In genomic region chr16:54628796-54629625, GRCh38 we compare ENCODE assay signal across 1 cellular context.
TF ChIP-seq lines count a peak whose summit lies in the region.

No MANE protein-coding gene starts in this region.

TF ChIP-seq in HepG2, 621 proteins besides CTCF, POLR2A, EP300 and RAD21 (continued from another document and continues in another):
- TF ChIP-seq, protein P1, sequence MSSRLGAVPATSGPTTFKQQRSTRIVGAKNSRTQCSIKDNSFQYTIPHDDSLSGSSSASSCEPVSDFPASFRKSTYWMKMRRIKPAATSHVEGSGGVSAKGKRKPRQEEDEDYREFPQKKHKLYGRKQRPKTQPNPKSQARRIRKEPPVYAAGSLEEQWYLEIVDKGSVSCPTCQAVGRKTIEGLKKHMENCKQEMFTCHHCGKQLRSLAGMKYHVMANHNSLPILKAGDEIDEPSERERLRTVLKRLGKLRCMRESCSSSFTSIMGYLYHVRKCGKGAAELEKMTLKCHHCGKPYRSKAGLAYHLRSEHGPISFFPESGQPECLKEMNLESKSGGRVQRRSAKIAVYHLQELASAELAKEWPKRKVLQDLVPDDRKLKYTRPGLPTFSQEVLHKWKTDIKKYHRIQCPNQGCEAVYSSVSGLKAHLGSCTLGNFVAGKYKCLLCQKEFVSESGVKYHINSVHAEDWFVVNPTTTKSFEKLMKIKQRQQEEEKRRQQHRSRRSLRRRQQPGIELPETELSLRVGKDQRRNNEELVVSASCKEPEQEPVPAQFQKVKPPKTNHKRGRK (CRISPR knock-in tag; IDR thresholded peaks at IDR 0.05) = no peak
- TF ChIP-seq PATZ1 (CRISPR knock-in tag; IDR thresholded peaks at IDR 0.05) (peak; percentile 66), HNRNPH1 (optimal IDR thresholded peaks at IDR 0.05; ENCODE audit: low read depth, low read length) (no peak), HCFC1 (IDR thresholded peaks at IDR 0.05; ENCODE audit: low read depth, low read length) (no peak), ZNF615 (CRISPR knock-in tag; IDR thresholded peaks at IDR 0.05; ENCODE audit: borderline replicate concordance) (no peak; the same call in 1 of the 2 replicates), ZFP36L2 (CRISPR knock-in tag; IDR thresholded peaks at IDR 0.05) (no peak), ZNF598 (CRISPR knock-in tag; IDR thresholded peaks at IDR 0.05; ENCODE audit: borderline replicate concordance) (no peak), ZNF570 (CRISPR knock-in tag; IDR thresholded peaks at IDR 0.05; ENCODE audit: borderline replicate concordance) (no peak), ZNF7 (CRISPR knock-in tag; IDR thresholded peaks at IDR 0.05) (no peak), NAIF1 (CRISPR knock-in tag; IDR thresholded peaks at IDR 0.05; ENCODE audit: borderline replicate concordance) (no peak), FOXK2 (IDR thresholded peaks at IDR 0.05) (no peak), SMAD1 (CRISPR knock-in tag; IDR thresholded peaks at IDR 0.05; ENCODE audit: borderline replicate concordance, low read depth) (no peak), ZNF703 (CRISPR knock-in tag; IDR thresholded peaks at IDR 0.05; ENCODE audit: borderline replicate concordance) (peak; percentile 100), RFX3 (CRISPR knock-in tag; IDR thresholded peaks at IDR 0.05) (no peak), HNRNPK (IDR thresholded peaks at IDR 0.05; ENCODE audit: low read depth, low read length, poor library complexity, severe bottlenecking) (no peak), SMAD9 (CRISPR knock-in tag; IDR thresholded peaks at IDR 0.05) (no peak), POGZ (CRISPR knock-in tag; IDR thresholded peaks at IDR 0.05) (peak; percentile 61; the same call in 1 of the 2 replicates), ZNF670 (CRISPR knock-in tag; IDR thresholded peaks at IDR 0.05; ENCODE audit: borderline replicate concordance) (0 out of 2 replicates have a peak, but pooled peaks have one; percentile 18), ZNF660 (CRISPR knock-in tag; IDR thresholded peaks at IDR 0.05; ENCODE audit: borderline replicate concordance, low read depth) (no peak), KLF6 (CRISPR knock-in tag; IDR thresholded peaks at IDR 0.05) (peak; percentile 67; the same call in 1 of the 2 replicates), RXRB (CRISPR knock-in tag; IDR thresholded peaks at IDR 0.05; ENCODE audit: borderline replicate concordance) (peak; percentile 88), KDM6A (CRISPR knock-in tag; IDR thresholded peaks at IDR 0.05; ENCODE audit: low read depth) (0 out of 2 replicates have a peak, but pooled peaks have one; percentile 49), SUZ12 (IDR thresholded peaks at IDR 0.05; ENCODE audit: low read depth, low read length) (no peak), ZNF138 (CRISPR knock-in tag; IDR thresholded peaks at IDR 0.05; ENCODE audit: low read depth) (no peak), GFI1 (CRISPR knock-in tag; IDR thresholded peaks at IDR 0.05; ENCODE audit: borderline replicate concordance) (peak; percentile 98), ZNF44 (CRISPR knock-in tag; IDR thresholded peaks at IDR 0.05) (no peak), JUN (CRISPR knock-in tag; IDR thresholded peaks at IDR 0.05) (no peak), RBM22 (optimal IDR thresholded peaks at IDR 0.05; ENCODE audit: low read length) (no peak), HNF1A (IDR thresholded peaks at IDR 0.05; ENCODE audit: low read depth) (peak; percentile 66; the same call in 1 of the 2 replicates), HNF1A (CRISPR knock-in tag; IDR thresholded peaks at IDR 0.05; ENCODE audit: borderline replicate concordance) (peak; percentile 89), ZNF768 (CRISPR knock-in tag; IDR thresholded peaks at IDR 0.05) (no peak), ZNF431 (CRISPR knock-in tag; IDR thresholded peaks at IDR 0.05; ENCODE audit: borderline replicate concordance, low read depth) (no peak), ZSCAN20 (CRISPR knock-in tag; IDR thresholded peaks at IDR 0.05; ENCODE audit: borderline replicate concordance) (no peak), ZNF567 (CRISPR knock-in tag; IDR thresholded peaks at IDR 0.05; ENCODE audit: borderline replicate concordance) (no peak), GMEB1 (CRISPR knock-in tag; IDR thresholded peaks at IDR 0.05; ENCODE audit: borderline replicate concordance) (no peak), SIN3A (IDR thresholded peaks at IDR 0.05; ENCODE audit: borderline replicate concordance, low read depth, low read length) (no peak), ZNF160 (CRISPR knock-in tag; IDR thresholded peaks at IDR 0.05) (no peak), MAZ (IDR thresholded peaks at IDR 0.05; ENCODE audit: borderline replicate concordance, low read depth, low read length) (no peak), MAZ (CRISPR knock-in tag; IDR thresholded peaks at IDR 0.05; ENCODE audit: low read depth) (no peak), ZNF432 (CRISPR knock-in tag; IDR thresholded peaks at IDR 0.05; ENCODE audit: borderline replicate concordance) (no peak), PPARG (CRISPR knock-in tag; conservative IDR thresholded peaks at IDR 0.05) (peak; percentile 76), SRY (CRISPR knock-in tag; IDR thresholded peaks at IDR 0.05) (no peak; the same call in 1 of the 2 replicates), RFX5 (IDR thresholded peaks at IDR 0.05; ENCODE audit: low read depth, low read length) (no peak), NFE2 (CRISPR knock-in tag; IDR thresholded peaks at IDR 0.05) (no peak), ELF3 (CRISPR knock-in tag; IDR thresholded peaks at IDR 0.05) (peak; percentile 38; the same call in 1 of the 2 replicates), EHMT2 (IDR thresholded peaks at IDR 0.05; ENCODE audit: borderline replicate concordance, low read depth, low read length) (peak; percentile 39; the same call in 1 of the 2 replicates), ZNF775 (CRISPR knock-in tag; IDR thresholded peaks at IDR 0.05; ENCODE audit: borderline replicate concordance) (0 out of 2 replicates have a peak, but pooled peaks have one; percentile 26)
- TF ChIP-seq, protein P2, sequence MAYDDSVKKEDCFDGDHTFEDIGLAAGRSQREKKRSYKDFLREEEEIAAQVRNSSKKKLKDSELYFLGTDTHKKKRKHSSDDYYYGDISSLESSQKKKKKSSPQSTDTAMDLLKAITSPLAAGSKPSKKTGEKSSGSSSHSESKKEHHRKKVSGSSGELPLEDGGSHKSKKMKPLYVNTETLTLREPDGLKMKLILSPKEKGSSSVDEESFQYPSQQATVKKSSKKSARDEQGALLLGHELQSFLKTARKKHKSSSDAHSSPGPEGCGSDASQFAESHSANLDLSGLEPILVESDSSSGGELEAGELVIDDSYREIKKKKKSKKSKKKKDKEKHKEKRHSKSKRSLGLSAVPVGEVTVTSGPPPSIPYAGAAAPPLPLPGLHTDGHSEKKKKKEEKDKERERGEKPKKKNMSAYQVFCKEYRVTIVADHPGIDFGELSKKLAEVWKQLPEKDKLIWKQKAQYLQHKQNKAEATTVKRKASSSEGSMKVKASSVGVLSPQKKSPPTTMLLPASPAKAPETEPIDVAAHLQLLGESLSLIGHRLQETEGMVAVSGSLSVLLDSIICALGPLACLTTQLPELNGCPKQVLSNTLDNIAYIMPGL (CRISPR knock-in tag; IDR thresholded peaks at IDR 0.05; ENCODE audit: borderline replicate concordance in 1 of 2, low read depth in 1 of 2) = 0 out of 4 replicates have a peak, but pooled peaks of 1 of the 2 experiments have one; percentile 25
- TF ChIP-seq, protein P3, sequence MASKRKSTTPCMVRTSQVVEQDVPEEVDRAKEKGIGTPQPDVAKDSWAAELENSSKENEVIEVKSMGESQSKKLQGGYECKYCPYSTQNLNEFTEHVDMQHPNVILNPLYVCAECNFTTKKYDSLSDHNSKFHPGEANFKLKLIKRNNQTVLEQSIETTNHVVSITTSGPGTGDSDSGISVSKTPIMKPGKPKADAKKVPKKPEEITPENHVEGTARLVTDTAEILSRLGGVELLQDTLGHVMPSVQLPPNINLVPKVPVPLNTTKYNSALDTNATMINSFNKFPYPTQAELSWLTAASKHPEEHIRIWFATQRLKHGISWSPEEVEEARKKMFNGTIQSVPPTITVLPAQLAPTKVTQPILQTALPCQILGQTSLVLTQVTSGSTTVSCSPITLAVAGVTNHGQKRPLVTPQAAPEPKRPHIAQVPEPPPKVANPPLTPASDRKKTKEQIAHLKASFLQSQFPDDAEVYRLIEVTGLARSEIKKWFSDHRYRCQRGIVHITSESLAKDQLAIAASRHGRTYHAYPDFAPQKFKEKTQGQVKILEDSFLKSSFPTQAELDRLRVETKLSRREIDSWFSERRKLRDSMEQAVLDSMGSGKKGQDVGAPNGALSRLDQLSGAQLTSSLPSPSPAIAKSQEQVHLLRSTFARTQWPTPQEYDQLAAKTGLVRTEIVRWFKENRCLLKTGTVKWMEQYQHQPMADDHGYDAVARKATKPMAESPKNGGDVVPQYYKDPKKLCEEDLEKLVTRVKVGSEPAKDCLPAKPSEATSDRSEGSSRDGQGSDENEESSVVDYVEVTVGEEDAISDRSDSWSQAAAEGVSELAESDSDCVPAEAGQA (IDR thresholded peaks at IDR 0.05; ENCODE audit: low read depth) = no peak
- TF ChIP-seq, protein P3 (CRISPR knock-in tag; IDR thresholded peaks at IDR 0.05; ENCODE audit: borderline replicate concordance) = no peak
- TF ChIP-seq, protein P4, sequence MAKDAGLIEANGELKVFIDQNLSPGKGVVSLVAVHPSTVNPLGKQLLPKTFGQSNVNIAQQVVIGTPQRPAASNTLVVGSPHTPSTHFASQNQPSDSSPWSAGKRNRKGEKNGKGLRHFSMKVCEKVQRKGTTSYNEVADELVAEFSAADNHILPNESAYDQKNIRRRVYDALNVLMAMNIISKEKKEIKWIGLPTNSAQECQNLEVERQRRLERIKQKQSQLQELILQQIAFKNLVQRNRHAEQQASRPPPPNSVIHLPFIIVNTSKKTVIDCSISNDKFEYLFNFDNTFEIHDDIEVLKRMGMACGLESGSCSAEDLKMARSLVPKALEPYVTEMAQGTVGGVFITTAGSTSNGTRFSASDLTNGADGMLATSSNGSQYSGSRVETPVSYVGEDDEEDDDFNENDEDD (CRISPR knock-in tag; IDR thresholded peaks at IDR 0.05; ENCODE audit: borderline replicate concordance) = no peak
